Comparison of ENCODE assay signal across 30 cellular contexts in the genomic region with DNA sequence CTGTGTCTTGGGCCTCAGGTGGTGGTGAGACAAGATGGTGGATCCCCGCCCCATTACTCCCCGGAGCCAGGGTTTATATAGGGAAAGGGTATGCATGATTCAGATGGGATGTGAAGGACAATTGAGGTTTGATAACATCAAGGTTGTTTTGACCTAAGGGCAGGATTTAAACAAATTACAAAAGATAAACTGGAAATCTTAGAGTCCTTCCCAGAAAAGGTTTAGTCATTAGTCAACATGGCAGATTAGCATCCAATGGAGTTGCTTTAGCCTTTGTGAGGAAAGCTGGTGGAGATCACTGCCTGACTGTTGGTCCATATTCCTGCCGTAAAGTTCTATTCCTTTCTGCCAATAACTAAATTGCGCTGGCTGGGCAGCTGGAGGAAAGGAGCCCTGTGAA. TPM values are rescaled to one million over a fixed set of nuclear protein-coding genes. Genes with fewer than 3 reads are reported as not detected.
A peak's percentile ranks its signal among the peaks of the same experiment; 100 is the strongest.
DNase-seq lines count a peak whose midpoint lies in the region; ATAC-seq and TF ChIP-seq lines count a peak whose summit lies in the region.
"Had no signal": no experiment of that assay in that cellular context is flagged by ENCODE, and none has a peak within 500 bp of the region (broad histone marks: within the 10 kb centered on the region; RNA-seq: fewer than 3 reads in every experiment).

No MANE protein-coding gene starts in this region.

- POLR2A ChIA-PET in SK-N-SH (lab: Yijun Ruan, JAX) = no interaction called here

- H4K8ac ChIP-seq in mesendoderm (ENCODE audit: low read depth, low read length) = no peak overlapping the region

- H4K5ac ChIP-seq in mesendoderm (ENCODE audit: low read length) = no peak overlapping the region

- H3K9me3 Mint-ChIP-seq in activated naive CD4-positive, alpha-beta T cell treated with anti-CD3 and anti-CD28 coated beads for 36 hours = no peaks in the 10 kb centered on the region
- H3K9me3 Mint-ChIP-seq: CD8-positive, alpha-beta T cell had no signal

- no peaks in the 10 kb centered on the region for H4K20me1 ChIP-seq in SK-N-SH (ENCODE audit: insufficient read depth)

- peak overlapping the region; percentile 44 for H2BK5ac ChIP-seq in mesendoderm (ENCODE audit: low read length)

- no peaks in the 10 kb centered on the region for H3K9me2 ChIP-seq in SK-N-SH

- H3K18ac ChIP-seq in mesendoderm (ENCODE audit: low read length) = no peak overlapping the region

- H3K4me1 Mint-ChIP-seq in activated naive CD4-positive, alpha-beta T cell treated with anti-CD3 and anti-CD28 coated beads for 36 hours (ENCODE audit: low read depth) = peaks cover 7% of the 10 kb centered on the region

- no peaks in the 10 kb centered on the region for H3K27me3 ChIP-seq in SK-N-SH (ENCODE audit: insufficient read depth)
- no peaks in the 10 kb centered on the region for H3K27me3 ChIP-seq in mesendoderm (ENCODE audit: insufficient read depth, low read length, poor library complexity)
- H3K27me3 ChIP-seq in sigmoid colon = no peaks in the 10 kb centered on the region
- H3K27me3 ChIP-seq: MG63, SJCRH30 had no signal

- TF ChIP-seq POLR2A in sigmoid colon (IDR thresholded peaks at IDR 0.05) = no peak

- no peak overlapping the region for H2BK120ac ChIP-seq in mesendoderm (ENCODE audit: low read depth, low read length)

- H2BK15ac ChIP-seq in mesendoderm (replicated peaks; ENCODE audit: low read depth) = no peak overlapping the region

- peak in 1 of 2 experiments; percentile 36; a peak in 1 of 4 replicates for TF ChIP-seq EP300 in SK-N-SH (IDR thresholded peaks at IDR 0.05; ENCODE audit: borderline replicate concordance in 1 of 2, low read depth in 1 of 2, low read length in 1 of 2)
- TF ChIP-seq EP300 in sigmoid colon (IDR thresholded peaks at IDR 0.05) = no peak

- peak overlapping the region in 1 of 2 experiments; percentile 29; a peak in 1 of 4 replicates for H3K27ac ChIP-seq in SK-N-SH (ENCODE audit: low read depth in 2 of 2, low read length in 1 of 2)
- no peak overlapping the region for H3K27ac ChIP-seq in mesendoderm (ENCODE audit: low read depth, low read length)
- no peak overlapping the region for H3K27ac ChIP-seq in sigmoid colon
- H3K27ac ChIP-seq: C4-2B, PC-9, SJCRH30 had no signal

- no peak overlapping the region for H3K23ac ChIP-seq in mesendoderm (ENCODE audit: low read length)

- no peak overlapping the region for H3K27ac Mint-ChIP-seq in activated naive CD4-positive, alpha-beta T cell treated with anti-CD3 and anti-CD28 coated beads for 36 hours
- H3K27ac Mint-ChIP-seq: CD8-positive, alpha-beta T cell had no signal

- no peak overlapping the region for H2AFZ ChIP-seq in SK-N-SH (ENCODE audit: low read depth)
- H2AFZ ChIP-seq: PC-9 had no signal

- no peak overlapping the region for H3K4ac ChIP-seq in mesendoderm (ENCODE audit: low read depth, low read length)

- intact Hi-C loops in activated naive CD4-positive, alpha-beta T cell treated with anti-CD3 and anti-CD28 coated beads for 36 hours (cut with micrococcal nuclease) = no loop called here
- intact Hi-C loops in sciatic nerve (cut with DNase I) (no loop called here), sigmoid colon (cut with DNase I) (no loop called here)

- H3K9ac ChIP-seq in SK-N-SH (no peak overlapping the region), mesendoderm (ENCODE audit: low read length) (no peak overlapping the region)

- CTCF ChIA-PET in SK-N-SH (lab: Yijun Ruan, JAX) = no interaction called here
- CTCF ChIA-PET in activated naive CD4-positive, alpha-beta T cell treated with anti-CD3 and anti-CD28 coated beads for 36 hours (lab: Charles Lee) = no interaction called here

- TF ChIP-seq CTCF in SK-N-SH (IDR thresholded peaks at IDR 0.05) (no peak), sigmoid colon (IDR thresholded peaks at IDR 0.05) (no peak)

- H3K36me3 Mint-ChIP-seq in activated naive CD4-positive, alpha-beta T cell treated with anti-CD3 and anti-CD28 coated beads for 36 hours (ENCODE audit: low read depth) = no peaks in the 10 kb centered on the region
- H3K36me3 Mint-ChIP-seq: CD8-positive, alpha-beta T cell had no signal

- H3K4me3 Mint-ChIP-seq in activated naive CD4-positive, alpha-beta T cell treated with anti-CD3 and anti-CD28 coated beads for 36 hours = no peak overlapping the region
- H3K4me3 Mint-ChIP-seq: CD8-positive, alpha-beta T cell had no signal

- 62% methylated on average over 4 of the region's 4 CpGs for WGBS in SK-N-SH (ENCODE audit: low lambda C conversion rate)
- no CpG with 5 or more reads among the region's 4 CpGs for WGBS in mesendoderm (ENCODE audit: extremely low coverage, insufficient coverage, low lambda C conversion rate)
- WGBS in sigmoid colon, 2 donors = 75 to 92% methylated on average over 4 of the region's 4 CpGs

- peak; percentile 50 for DNase-seq in M059J (ENCODE audit: low read depth)
- DNase-seq in SK-N-SH = peak; percentile 22
- DNase-seq in mesendoderm = peak; percentile 72
- DNase-seq in activated naive CD4-positive, alpha-beta T cell treated with anti-CD3 and anti-CD28 coated beads for 36 hours = no peak
- DNase-seq in sciatic nerve (ENCODE audit: low spot score) = no peak
- no peak for DNase-seq in sigmoid colon
- DNase-seq in occipital lobe (lab: John Stamatoyannopoulos, UW) = no peak
- DNase-seq: CD8-positive, alpha-beta T cell; DMS 273 treated with DMSO at 0.1 percent for 48 hours; DMS79; EL; GDM1; Kasumi-1; MG63; NCI-H1105 treated with DMSO at 0.1 percent for 48 hours; NCI-H146; NCI-H1930; NCI-H2107; NCI-H446; NCI-H524 treated with DMSO at 0.1 percent for 48 hours; NCI-H82; NK-92 treated with Interleukin-12 subunit alpha and Interleukin-12 subunit beta, amount 100 ng/mL, for 24 hours; PC-9; SJCRH30 had no signal

- H3K4me1 ChIP-seq in SK-N-SH (ENCODE audit: control insufficient read depth in 1 of 2, insufficient read depth in 2 of 2, low read depth in 1 of 2, low read length in 1 of 2) = peaks cover 0 to 9% of the 10 kb centered on the region in 2 experiments; a peak in 2 of 4 replicates
- peaks cover 5% of the 10 kb centered on the region for H3K4me1 ChIP-seq in mesendoderm (ENCODE audit: control insufficient read depth, low read depth, low read length)
- peaks cover 0 to 5% (median 2%) of the 10 kb centered on the region in 4 donors for H3K4me1 ChIP-seq in sigmoid colon

- H3K36me3 ChIP-seq in SK-N-SH (replicated peaks in 1 of 2; ENCODE audit: control insufficient read depth in 1 of 2, insufficient read depth in 2 of 2, low read length in 1 of 2) (peaks cover 0 to 17% of the 10 kb centered on the region in 2 experiments), mesendoderm (ENCODE audit: control insufficient read depth, insufficient read depth, low read length) (no peaks in the 10 kb centered on the region), sigmoid colon (no peaks in the 10 kb centered on the region)
- H3K36me3 ChIP-seq: MG63, SJCRH30 had no signal

- peaks cover 20% of the 10 kb centered on the region for H3K27me3 Mint-ChIP-seq in activated naive CD4-positive, alpha-beta T cell treated with anti-CD3 and anti-CD28 coated beads for 36 hours (ENCODE audit: low read depth)

- H2AK5ac ChIP-seq in mesendoderm (ENCODE audit: low read length) = no peak overlapping the region

- H3F3A ChIP-seq in SK-N-SH (replicated peaks; ENCODE audit: insufficient read depth) = peaks cover 21% of the 10 kb centered on the region

- ATAC-seq in sciatic nerve = no peak
- ATAC-seq: CD8-positive, alpha-beta T cell; GM12878; HCT116; HepG2; K562; Right ventricle myocardium inferior had no signal

- no peak overlapping the region for H3K56ac ChIP-seq in mesendoderm (ENCODE audit: low read length)

- no peaks in the 10 kb centered on the region for H3K9me3 ChIP-seq in SK-N-SH
- no peaks in the 10 kb centered on the region for H3K9me3 ChIP-seq in sigmoid colon
- H3K9me3 ChIP-seq: MG63, SJCRH30 had no signal

- no peak for TF ChIP-seq RAD21 in SK-N-SH (IDR thresholded peaks at IDR 0.05; ENCODE audit: low read length)

- H3K79me2 ChIP-seq in SK-N-SH (ENCODE audit: insufficient read depth) (peaks cover 17% of the 10 kb centered on the region; the same call in 1 of the 2 replicates), mesendoderm (ENCODE audit: control insufficient read depth, insufficient read depth, low read length) (no peaks in the 10 kb centered on the region)

- H3K4me3 ChIP-seq in SK-N-SH (ENCODE audit: low read depth in 2 of 2, low read length in 1 of 2) (no peak overlapping the region), mesendoderm (ENCODE audit: low read length) (no peak overlapping the region), sigmoid colon (no peak overlapping the region)
- H3K4me3 ChIP-seq: GM12878, K562, MG63, PC-9, SJCRH30 had no signal

- H3K4me2 ChIP-seq in SK-N-SH (no peak overlapping the region), mesendoderm (ENCODE audit: low read length) (no peak overlapping the region)
- H3K4me2 ChIP-seq: PC-9 had no signal

- H3K79me1 ChIP-seq in mesendoderm (ENCODE audit: low read length) = no peaks in the 10 kb centered on the region

TF ChIP-seq in SK-N-SH, 30 proteins besides CTCF, POLR2A, EP300 and RAD21 (continues in another document):
- no peak for TF ChIP-seq CHD2 (IDR thresholded peaks at IDR 0.05; ENCODE audit: low read length, partially characterized antibody)
- TF ChIP-seq, protein P1, sequence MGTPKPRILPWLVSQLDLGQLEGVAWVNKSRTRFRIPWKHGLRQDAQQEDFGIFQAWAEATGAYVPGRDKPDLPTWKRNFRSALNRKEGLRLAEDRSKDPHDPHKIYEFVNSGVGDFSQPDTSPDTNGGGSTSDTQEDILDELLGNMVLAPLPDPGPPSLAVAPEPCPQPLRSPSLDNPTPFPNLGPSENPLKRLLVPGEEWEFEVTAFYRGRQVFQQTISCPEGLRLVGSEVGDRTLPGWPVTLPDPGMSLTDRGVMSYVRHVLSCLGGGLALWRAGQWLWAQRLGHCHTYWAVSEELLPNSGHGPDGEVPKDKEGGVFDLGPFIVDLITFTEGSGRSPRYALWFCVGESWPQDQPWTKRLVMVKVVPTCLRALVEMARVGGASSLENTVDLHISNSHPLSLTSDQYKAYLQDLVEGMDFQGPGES (IDR thresholded peaks at IDR 0.05; ENCODE audit: low read depth, low read length) = no peak
- TF ChIP-seq FOXJ3 (CRISPR knock-in tag; IDR thresholded peaks at IDR 0.05) = no peak
- no peak for TF ChIP-seq RFX5 (IDR thresholded peaks at IDR 0.05; ENCODE audit: low read length)
- TF ChIP-seq NFIC (IDR thresholded peaks at IDR 0.05; ENCODE audit: borderline replicate concordance) = no peak
- no peak for TF ChIP-seq RCOR1 (IDR thresholded peaks at IDR 0.05; ENCODE audit: low read length)
- TF ChIP-seq NRF1 (IDR thresholded peaks at IDR 0.05; ENCODE audit: low read depth, low read length) = no peak
- no peak for TF ChIP-seq MEF2A (IDR thresholded peaks at IDR 0.05; ENCODE audit: borderline replicate concordance, low read depth)

RNA-seq across cellular contexts. Expression of gene FRMD6, which starts 15.6 kb away (rescaled TPM):
- total RNA-seq in M059J (2014; rRNA removed; shearing (Covaris generic)) = 131 and 132 TPM in 2 replicates
- polyA plus RNA-seq in SK-N-SH (2012; rRNA removed) (147 and 169 TPM in 2 replicates), sigmoid colon (1 to 10 TPM; 1.6 to 6.6 (median 4.0) TPM)
- 125 and 136 TPM in 2 replicates for polyA plus RNA-seq in SK-N-SH (2012; cell fraction: cytosol; rRNA removed)
- 171 and 281 TPM in 2 replicates for polyA plus RNA-seq in SK-N-SH (2012; cell fraction: nucleus; rRNA removed)
- polyA plus RNA-seq in mesendoderm (2013, experiment 1 of 2) = 19.1 TPM
- 18.6 TPM for polyA plus RNA-seq in mesendoderm (2013, experiment 2 of 2)
- total RNA-seq in activated naive CD4-positive, alpha-beta T cell treated with anti-CD3 and anti-CD28 coated beads for 36 hours = 1 to 10 TPM; 3.0 to 3.2 TPM
- total RNA-seq in sciatic nerve (52.0 TPM), sigmoid colon (10 to 100 TPM; 38.3 to 85.6 (median 49.6) TPM), occipital lobe (20.3 TPM)

Comparison
In these comparisons a context has a peak if more than half of its experiments do, and no peak if none do; other contexts are left out.
1. DNase-seq: peak in M059J (single experiment), SK-N-SH (single experiment) and mesendoderm (single experiment); none in activated naive CD4-positive, alpha-beta T cell treated with anti-CD3 and anti-CD28 coated beads for 36 hours (single experiment), sciatic nerve (single experiment), sigmoid colon (single experiment) and occipital lobe (single experiment).